9 cellular contexts compared by ENCODE assay signal in the genomic region with DNA sequence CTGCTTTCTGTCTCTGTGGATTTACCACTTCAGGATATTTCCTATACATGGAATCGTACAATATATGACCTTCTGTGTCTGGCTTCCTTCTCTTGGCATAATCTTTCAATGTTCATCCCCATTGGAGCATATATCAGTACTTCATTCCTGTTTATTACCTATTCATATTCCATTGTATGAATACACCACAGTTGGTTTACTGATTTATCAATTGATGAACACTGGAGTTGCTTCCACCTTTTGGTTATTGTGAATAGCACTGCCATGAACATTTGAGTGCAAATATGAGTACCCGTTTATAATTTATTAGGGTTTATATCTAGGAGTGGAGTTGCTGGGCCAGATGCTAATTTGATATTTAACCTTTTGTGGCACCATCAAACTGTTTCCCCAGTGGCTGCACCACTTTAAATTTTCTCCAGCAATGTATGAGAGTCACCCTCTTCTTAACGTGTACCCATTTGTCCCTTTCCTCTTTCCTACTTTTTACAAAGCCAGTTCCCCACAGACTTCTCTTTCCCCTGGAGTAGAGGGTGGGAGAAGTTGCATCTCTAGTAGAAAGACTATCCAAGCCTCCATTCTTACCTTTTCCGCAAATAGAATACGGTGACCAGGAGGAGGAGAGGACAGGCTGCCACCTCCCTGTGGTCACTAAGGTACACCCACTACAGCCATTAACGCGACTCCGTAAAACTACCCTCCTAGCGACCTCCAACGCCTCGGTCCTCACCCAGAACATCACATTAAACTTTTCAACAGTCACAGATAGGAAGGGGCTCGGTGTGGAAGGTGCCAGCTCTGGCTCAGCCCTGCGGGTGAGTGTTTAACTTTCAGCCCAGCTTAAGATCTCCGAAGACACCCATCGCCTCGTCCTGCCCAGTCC. TPM values are rescaled to one million over a fixed set of nuclear protein-coding genes. Genes with fewer than 3 reads are reported as not detected.
DNase-seq lines count a peak whose midpoint lies in the region; ATAC-seq and TF ChIP-seq lines count a peak whose summit lies in the region.
"Had no signal": no experiment of that assay in that cellular context is flagged by ENCODE, and none has a peak within 500 bp of the region (broad histone marks: within the 10 kb centered on the region; RNA-seq: fewer than 3 reads in every experiment).

No MANE protein-coding gene starts in this region.

- no peaks in the 10 kb centered on the region for H3K27me3 ChIP-seq in right cardiac atrium (ENCODE audit: control insufficient read depth, insufficient read depth)
- H3K27me3 ChIP-seq in stomach, result no peaks in the 10 kb centered on the region

- H3K9me3 ChIP-seq in right cardiac atrium (ENCODE audit: control insufficient read depth, low read length), result no peaks in the 10 kb centered on the region
- H3K9me3 ChIP-seq in stomach, result no peaks in the 10 kb centered on the region

- ATAC-seq in GM19452 (IDR thresholded peaks at IDR 0.05; ENCODE audit: unreplicated experiment) (peak; percentile 13), right cardiac atrium (no peak), HG03565 (IDR thresholded peaks at IDR 0.05; ENCODE audit: unreplicated experiment) (no peak), HG03095 (IDR thresholded peaks at IDR 0.05; ENCODE audit: unreplicated experiment) (no peak), GM21529 (IDR thresholded peaks at IDR 0.05; ENCODE audit: unreplicated experiment) (no peak)

- peak overlapping the region; percentile 72 for H3K27ac ChIP-seq in right cardiac atrium (ENCODE audit: low read length)
- peak overlapping the region; percentile 81 to 97 (median 96) for H3K27ac ChIP-seq in stomach

- H3K4me3 ChIP-seq in right cardiac atrium (ENCODE audit: low read length) (peak overlapping the region; percentile 74), stomach (peak overlapping the region; percentile 45 to 63 (median 56))

- no peaks in the 10 kb centered on the region for H3K36me3 ChIP-seq in stomach

- TF ChIP-seq POLR2A in stomach (IDR thresholded peaks at IDR 0.05), result no peak

- intact Hi-C loops in right cardiac atrium (cut with DNase I) (no loop called here), stomach (cut with DNase I; ENCODE audit: low total_unique reads) (no loop called here)

- TF ChIP-seq EP300 in stomach (IDR thresholded peaks at IDR 0.05), result peak; percentile 30

- DNase-seq in SHP77 treated with DMSO at 0.1 percent for 48 hours (lab: John Stamatoyannopoulos, UW) (peak; percentile 58), right cardiac atrium (no peak), stomach (no peak)
- DNase-seq in stimulated activated naive CD4-positive, alpha-beta T cell treated with Interleukin-2 at 50 U/mL for 16 hours (lab: John Stamatoyannopoulos, UW), result no peak

- no peak for TF ChIP-seq CTCF in stomach (IDR thresholded peaks at IDR 0.05)

- H3K4me1 ChIP-seq in right cardiac atrium (ENCODE audit: control insufficient read depth, insufficient read depth, low read length) (peaks cover 4% of the 10 kb centered on the region), stomach (peaks cover 43 to 62% (median 51%) of the 10 kb centered on the region in 4 donors)

- 18% methylated on average over 16 of the region's 16 CpGs for WGBS in right cardiac atrium
- 13 to 21% (median 16%) methylated on average over 16 of the region's 16 CpGs for WGBS in stomach, 5 donors

RNA-seq across cellular contexts. Expression of a gene that starts 25.6 kb away (rescaled TPM):
- total RNA-seq in right cardiac atrium, result 10 to 100 TPM; 12.2 to 45.4 (median 23.4) TPM
- 116 TPM for polyA plus RNA-seq in right cardiac atrium
- total RNA-seq in stomach, result 10 to 100 TPM in 3 of 5 donors, 1 to 10 TPM in 2; 2.3 to 36.2 (median 28.5) TPM
- polyA plus RNA-seq in stomach, result 10 to 100 TPM in 2 of 3 donors, 1 to 10 TPM in 1; 5.5 to 19.1 (median 16.6) TPM

RNA-seq across cellular contexts. Expression of a gene that starts 42.6 kb away (rescaled TPM):
- total RNA-seq in right cardiac atrium (not detected), stomach (under 1 TPM in 1 of 5 donors, not detected in 4; 0.89 TPM)
- polyA plus RNA-seq in right cardiac atrium (not detected), stomach (under 1 TPM in 1 of 3 donors, not detected in 2; 0.23 TPM)
- total RNA-seq: lung microvascular endothelial cell had no signal
